17 cellular contexts compared by ENCODE assay signal in the genomic region with DNA sequence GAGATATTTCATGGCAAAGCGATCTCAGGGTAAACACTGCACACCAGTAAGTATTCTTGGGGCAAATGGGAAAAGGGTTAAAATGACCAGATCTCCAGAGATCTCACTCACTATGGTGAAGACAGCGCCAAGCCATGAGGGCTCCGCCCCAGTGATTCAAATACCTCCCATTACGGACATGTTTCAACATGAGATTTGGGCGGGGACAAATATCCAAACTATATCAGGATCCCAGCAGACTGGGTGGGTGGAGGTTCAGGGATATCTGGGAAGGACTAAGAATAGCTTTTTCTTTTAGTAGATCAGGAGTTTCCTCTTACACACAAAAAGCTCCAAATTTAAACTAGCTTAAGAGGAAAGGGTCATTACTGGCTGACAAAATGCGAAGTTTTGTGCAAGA.
DNase-seq lines count a peak whose midpoint lies in the region; ATAC-seq and TF ChIP-seq lines count a peak whose summit lies in the region.
"Had no signal": no experiment of that assay in that cellular context is flagged by ENCODE, and none has a peak within 500 bp of the region (broad histone marks: within the 10 kb centered on the region; RNA-seq: fewer than 3 reads in every experiment).

No MANE protein-coding gene starts in this region.

- H3K36me3 ChIP-seq in mammary epithelial cell (ENCODE audit: insufficient read depth, low read length) (no peaks in the 10 kb centered on the region), upper lobe of left lung (no peaks in the 10 kb centered on the region), mesendoderm (ENCODE audit: control insufficient read depth, insufficient read depth, low read length) (no peaks in the 10 kb centered on the region)

- no peak overlapping the region for H3K56ac ChIP-seq in mesendoderm (ENCODE audit: low read length)

- H3K79me1 ChIP-seq in mesendoderm (ENCODE audit: low read length): no peaks in the 10 kb centered on the region

- H4K20me1 ChIP-seq in mammary epithelial cell (ENCODE audit: insufficient read depth, low read length): no peaks in the 10 kb centered on the region
- H4K20me1 ChIP-seq: BLaER1 treated with 17β-estradiol and CSF1 and Interleukin-3, amounts not matched to agents 10 nM and 100 nM had no signal

- POLR2A ChIA-PET in MCF 10A (lab: Yijun Ruan, JAX): interaction anchor here (0.7 kb wide), 1 partner anchor 11 kb away, joined by 3 read pairs; no protein-coding TSS in a partner anchor

- H4K5ac ChIP-seq in mesendoderm (ENCODE audit: low read length): no peak overlapping the region

- no peaks in the 10 kb centered on the region for H3K79me2 ChIP-seq in mammary epithelial cell (ENCODE audit: insufficient read depth, low read length)
- no peaks in the 10 kb centered on the region for H3K79me2 ChIP-seq in mesendoderm (ENCODE audit: control insufficient read depth, insufficient read depth, low read length)

- in situ Hi-C loops in mammary epithelial cell (cut with MboI; ENCODE audit: low sequenced_read_pairs in 2 of 2): no loop called here

- H3K36me3 Mint-ChIP-seq in MCF 10A (ENCODE audit: insufficient read depth, unreplicated experiment): no peaks in the 10 kb centered on the region
- H3K36me3 Mint-ChIP-seq in chondrocyte (ENCODE audit: low read depth): no peaks in the 10 kb centered on the region

- no peak overlapping the region for H2AK5ac ChIP-seq in mesendoderm (ENCODE audit: low read length)

- H2BK15ac ChIP-seq in mesendoderm (replicated peaks; ENCODE audit: low read depth): no peak overlapping the region

- no peak overlapping the region for H2AFZ ChIP-seq in mammary epithelial cell (ENCODE audit: low read depth, low read length)

- TF ChIP-seq EP300 in upper lobe of left lung (IDR thresholded peaks at IDR 0.05): no peak

- H3K4me1 ChIP-seq in mammary epithelial cell (ENCODE audit: insufficient read depth, low read length): no peaks in the 10 kb centered on the region
- H3K4me1 ChIP-seq in upper lobe of left lung: no peaks in the 10 kb centered on the region
- H3K4me1 ChIP-seq in mesendoderm (ENCODE audit: control insufficient read depth, low read depth, low read length): peaks cover 3% of the 10 kb centered on the region
- H3K4me1 ChIP-seq: BLaER1 treated with 17β-estradiol and CSF1 and Interleukin-3, amounts not matched to agents 10 nM and 100 nM had no signal

- H2BK120ac ChIP-seq in mesendoderm (ENCODE audit: low read depth, low read length): no peak overlapping the region

- H3K27me3 ChIP-seq in mammary epithelial cell (ENCODE audit: insufficient read depth, low read length) (no peaks in the 10 kb centered on the region), upper lobe of left lung (no peaks in the 10 kb centered on the region), mesendoderm (ENCODE audit: insufficient read depth, low read length, poor library complexity) (no peaks in the 10 kb centered on the region)
- H3K27me3 ChIP-seq: BLaER1 treated with 17β-estradiol and CSF1 and Interleukin-3, amounts not matched to agents 10 nM and 100 nM had no signal

- H3K27ac ChIP-seq in mammary epithelial cell (ENCODE audit: insufficient read depth, low read depth, low read length): no peak overlapping the region
- H3K27ac ChIP-seq in upper lobe of left lung: no peak overlapping the region
- H3K27ac ChIP-seq in mesendoderm (ENCODE audit: low read depth, low read length): no peak overlapping the region
- H3K27ac ChIP-seq: 22Rv1; A549; BLaER1 treated with 17β-estradiol and CSF1 and Interleukin-3, amounts not matched to agents 10 nM and 100 nM; C4-2B had no signal

- DNase-seq in MCF 10A (ENCODE audit: unreplicated experiment): peak; percentile 9
- DNase-seq in mammary epithelial cell: no peak
- DNase-seq in chondrocyte (ENCODE audit: low spot score): no peak
- no peak for DNase-seq in upper lobe of left lung
- no peak for DNase-seq in mesendoderm
- DNase-seq: AML-193; Caco-2; Calu3; CD4-positive, alpha-beta T cell; CD8-positive, alpha-beta T cell; DMS79 treated with DMSO at 0.1 percent for 48 hours; GF-D8 had no signal

- no peak overlapping the region for H3K4me3 ChIP-seq in mammary epithelial cell (replicated peaks in 1 of 3; ENCODE audit: insufficient read depth in 1 of 3, low read depth in 2 of 3, low read length in 3 of 3)
- no peak overlapping the region for H3K4me3 ChIP-seq in upper lobe of left lung
- H3K4me3 ChIP-seq in mesendoderm (ENCODE audit: low read length): no peak overlapping the region
- H3K4me3 ChIP-seq: A549; BLaER1 treated with 17β-estradiol and CSF1 and Interleukin-3, amounts not matched to agents 10 nM and 100 nM had no signal

- H4K8ac ChIP-seq in mesendoderm (ENCODE audit: low read depth, low read length): no peak overlapping the region

- no peak for TF ChIP-seq POLR2A in upper lobe of left lung (IDR thresholded peaks at IDR 0.05)

- dilution Hi-C loops in mammary epithelial cell (cut with HindIII; ENCODE audit: low sequenced_read_pairs): no loop called here

- H3K23ac ChIP-seq in mesendoderm (ENCODE audit: low read length): no peak overlapping the region

- H3K4me1 Mint-ChIP-seq in MCF 10A (ENCODE audit: insufficient read depth, unreplicated experiment): no peaks in the 10 kb centered on the region
- peaks cover 3% of the 10 kb centered on the region for H3K4me1 Mint-ChIP-seq in chondrocyte (ENCODE audit: low read depth)
- H3K4me1 Mint-ChIP-seq: B cell had no signal

- no peak overlapping the region for H3K18ac ChIP-seq in mesendoderm (ENCODE audit: low read length)

- H3K4ac ChIP-seq in mesendoderm (ENCODE audit: low read depth, low read length): no peak overlapping the region

- CTCF ChIA-PET in MCF 10A (lab: Yijun Ruan, JAX): interaction anchor here (0.6 kb wide), 1 partner anchor 126 kb away, joined by 3 read pairs; no protein-coding TSS in a partner anchor
- CTCF ChIA-PET in mammary epithelial cell (lab: Charles Lee; ENCODE audit: low non-redundant PET): no interaction called here

- H3K27me3 Mint-ChIP-seq in MCF 10A (ENCODE audit: insufficient read depth, unreplicated experiment) (no peaks in the 10 kb centered on the region), chondrocyte (ENCODE audit: low read depth) (no peaks in the 10 kb centered on the region)
- H3K27me3 Mint-ChIP-seq: B cell; CD4-positive, alpha-beta T cell had no signal

- no TSS peak for BruUV-seq in MCF 10A (replicated peaks; lab: Mats Ljungman, UMichigan)
- BruUV-seq in mammary epithelial cell (replicated peaks; lab: Mats Ljungman, UMichigan): no TSS peak

- H3K9me3 Mint-ChIP-seq in MCF 10A (ENCODE audit: unreplicated experiment) (no peaks in the 10 kb centered on the region), chondrocyte (ENCODE audit: low read depth) (no peaks in the 10 kb centered on the region)
- H3K9me3 Mint-ChIP-seq: CD4-positive, alpha-beta T cell; CD8-positive, alpha-beta T cell had no signal

- no peak for TF ChIP-seq CTCF in MCF 10A (IDR thresholded peaks at IDR 0.05; ENCODE audit: unreplicated experiment)
- TF ChIP-seq CTCF in mammary epithelial cell (conservative IDR thresholded peaks at IDR 0.05 in 1 of 2, IDR thresholded peaks at IDR 0.05 in 1 of 2; ENCODE audit: extremely low read depth in 1 of 2, insufficient read depth in 1 of 2, low read depth in 1 of 2, low read length in 2 of 2): no peak
- no peak for TF ChIP-seq CTCF in chondrocyte (IDR thresholded peaks at IDR 0.05)
- no peak for TF ChIP-seq CTCF in upper lobe of left lung (IDR thresholded peaks at IDR 0.05)

- WGBS in mammary epithelial cell (ENCODE audit: low coverage, missing lambda C conversion rate): 98% methylated on average over 5 of the region's 6 CpGs
- 56 to 79% methylated on average over 6 of the region's 6 CpGs for WGBS in upper lobe of left lung, 2 donors
- no CpG with 5 or more reads among the region's 6 CpGs for WGBS in mesendoderm (ENCODE audit: extremely low coverage, insufficient coverage, low lambda C conversion rate)

- H3K9me3 ChIP-seq in mammary epithelial cell (replicated peaks; ENCODE audit: insufficient read depth, low read length) (peaks cover 9% of the 10 kb centered on the region), upper lobe of left lung (no peaks in the 10 kb centered on the region)
- H3K9me3 ChIP-seq: A549; BLaER1 treated with 17β-estradiol and CSF1 and Interleukin-3, amounts not matched to agents 10 nM and 100 nM; Caco-2 had no signal

- no peak overlapping the region for H3K27ac Mint-ChIP-seq in MCF 10A (ENCODE audit: low read depth, unreplicated experiment)
- peak overlapping the region; percentile 2 for H3K27ac Mint-ChIP-seq in chondrocyte (ENCODE audit: unreplicated experiment)
- H3K27ac Mint-ChIP-seq: B cell; CD4-positive, alpha-beta T cell; CD8-positive, alpha-beta T cell had no signal

- H2BK5ac ChIP-seq in mesendoderm (ENCODE audit: low read length): no peak overlapping the region

- no peak overlapping the region for H3K4me2 ChIP-seq in mammary epithelial cell (ENCODE audit: insufficient read depth, low read depth, low read length)
- H3K4me2 ChIP-seq in mesendoderm (ENCODE audit: low read length): no peak overlapping the region
- H3K4me2 ChIP-seq: A549; BLaER1 treated with 17β-estradiol and CSF1 and Interleukin-3, amounts not matched to agents 10 nM and 100 nM had no signal

- intact Hi-C loops in MCF 10A (cut with micrococcal nuclease) (no loop called here), mammary epithelial cell (cut with micrococcal nuclease) (no loop called here)

- H3K4me3 Mint-ChIP-seq in MCF 10A (ENCODE audit: unreplicated experiment): no peak overlapping the region
- no peak overlapping the region for H3K4me3 Mint-ChIP-seq in chondrocyte (ENCODE audit: unreplicated experiment)
- H3K4me3 Mint-ChIP-seq: B cell; CD4-positive, alpha-beta T cell; CD8-positive, alpha-beta T cell had no signal

- ATAC-seq in upper lobe of left lung (ENCODE audit: low FRiP score in 2 of 2): no peak
- ATAC-seq: A549; CD8-positive, alpha-beta T cell had no signal

- H3K9ac ChIP-seq in mammary epithelial cell (ENCODE audit: insufficient read depth, low read length): no peak overlapping the region
- H3K9ac ChIP-seq in mesendoderm (ENCODE audit: low read length): no peak overlapping the region
- H3K9ac ChIP-seq: BLaER1 treated with 17β-estradiol and CSF1 and Interleukin-3, amounts not matched to agents 10 nM and 100 nM had no signal
